In the genomic region with DNA sequence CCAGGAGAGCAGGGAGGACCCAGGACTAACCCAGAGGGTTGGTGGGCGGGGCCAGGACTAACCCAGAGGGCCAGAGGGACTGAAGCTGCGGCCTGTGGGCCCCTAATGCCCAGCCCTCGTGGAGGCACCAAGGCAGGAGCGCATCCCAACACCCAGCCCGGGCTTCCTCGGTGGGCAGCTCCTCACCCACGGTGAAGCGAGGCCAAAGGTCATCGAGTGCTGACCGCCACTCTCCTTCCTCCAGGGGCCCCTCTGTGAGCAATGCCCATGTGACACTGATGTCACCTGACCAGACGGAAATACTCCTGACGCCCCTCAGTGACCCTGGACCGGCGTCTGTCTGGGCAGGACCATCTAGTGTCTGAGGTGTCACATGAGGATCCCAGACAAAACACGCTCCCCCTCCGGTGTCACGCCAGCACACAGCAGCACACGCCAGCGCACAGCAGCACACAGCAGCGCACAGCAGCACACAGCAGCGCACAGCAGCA, we compare ENCODE assay signal across 1 cellular context.
TF ChIP-seq lines count a peak whose summit lies in the region.

No MANE protein-coding gene starts in this region.

TF ChIP-seq in HepG2, 621 proteins besides CTCF, POLR2A, EP300 and RAD21 (continued from another document and continues in another):
- TF ChIP-seq, protein P1, sequence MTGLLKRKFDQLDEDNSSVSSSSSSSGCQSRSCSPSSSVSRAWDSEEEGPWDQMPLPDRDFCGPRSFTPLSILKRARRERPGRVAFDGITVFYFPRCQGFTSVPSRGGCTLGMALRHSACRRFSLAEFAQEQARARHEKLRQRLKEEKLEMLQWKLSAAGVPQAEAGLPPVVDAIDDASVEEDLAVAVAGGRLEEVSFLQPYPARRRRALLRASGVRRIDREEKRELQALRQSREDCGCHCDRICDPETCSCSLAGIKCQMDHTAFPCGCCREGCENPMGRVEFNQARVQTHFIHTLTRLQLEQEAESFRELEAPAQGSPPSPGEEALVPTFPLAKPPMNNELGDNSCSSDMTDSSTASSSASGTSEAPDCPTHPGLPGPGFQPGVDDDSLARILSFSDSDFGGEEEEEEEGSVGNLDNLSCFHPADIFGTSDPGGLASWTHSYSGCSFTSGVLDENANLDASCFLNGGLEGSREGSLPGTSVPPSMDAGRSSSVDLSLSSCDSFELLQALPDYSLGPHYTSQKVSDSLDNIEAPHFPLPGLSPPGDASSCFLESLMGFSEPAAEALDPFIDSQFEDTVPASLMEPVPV (CRISPR knock-in tag; IDR thresholded peaks at IDR 0.05), result no peak
- no peak for TF ChIP-seq ARNTL (CRISPR knock-in tag; IDR thresholded peaks at IDR 0.05)
- TF ChIP-seq, protein P2, sequence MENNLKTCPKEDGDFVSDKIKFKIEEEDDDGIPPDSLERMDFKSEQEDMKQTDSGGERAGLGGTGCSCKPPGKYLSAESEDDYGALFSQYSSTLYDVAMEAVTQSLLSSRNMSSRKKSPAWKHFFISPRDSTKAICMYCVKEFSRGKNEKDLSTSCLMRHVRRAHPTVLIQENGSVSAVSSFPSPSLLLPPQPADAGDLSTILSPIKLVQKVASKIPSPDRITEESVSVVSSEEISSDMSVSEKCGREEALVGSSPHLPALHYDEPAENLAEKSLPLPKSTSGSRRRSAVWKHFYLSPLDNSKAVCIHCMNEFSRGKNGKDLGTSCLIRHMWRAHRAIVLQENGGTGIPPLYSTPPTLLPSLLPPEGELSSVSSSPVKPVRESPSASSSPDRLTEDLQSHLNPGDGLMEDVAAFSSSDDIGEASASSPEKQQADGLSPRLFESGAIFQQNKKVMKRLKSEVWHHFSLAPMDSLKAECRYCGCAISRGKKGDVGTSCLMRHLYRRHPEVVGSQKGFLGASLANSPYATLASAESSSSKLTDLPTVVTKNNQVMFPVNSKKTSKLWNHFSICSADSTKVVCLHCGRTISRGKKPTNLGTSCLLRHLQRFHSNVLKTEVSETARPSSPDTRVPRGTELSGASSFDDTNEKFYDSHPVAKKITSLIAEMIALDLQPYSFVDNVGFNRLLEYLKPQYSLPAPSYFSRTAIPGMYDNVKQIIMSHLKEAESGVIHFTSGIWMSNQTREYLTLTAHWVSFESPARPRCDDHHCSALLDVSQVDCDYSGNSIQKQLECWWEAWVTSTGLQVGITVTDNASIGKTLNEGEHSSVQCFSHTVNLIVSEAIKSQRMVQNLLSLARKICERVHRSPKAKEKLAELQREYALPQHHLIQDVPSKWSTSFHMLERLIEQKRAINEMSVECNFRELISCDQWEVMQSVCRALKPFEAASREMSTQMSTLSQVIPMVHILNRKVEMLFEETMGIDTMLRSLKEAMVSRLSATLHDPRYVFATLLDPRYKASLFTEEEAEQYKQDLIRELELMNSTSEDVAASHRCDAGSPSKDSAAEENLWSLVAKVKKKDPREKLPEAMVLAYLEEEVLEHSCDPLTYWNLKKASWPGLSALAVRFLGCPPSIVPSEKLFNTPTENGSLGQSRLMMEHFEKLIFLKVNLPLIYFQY (CRISPR knock-in tag; IDR thresholded peaks at IDR 0.05; ENCODE audit: borderline replicate concordance), result no peak
- no peak for TF ChIP-seq POGZ (CRISPR knock-in tag; IDR thresholded peaks at IDR 0.05)
- TF ChIP-seq SATB2 (CRISPR knock-in tag; IDR thresholded peaks at IDR 0.05), result no peak
- TF ChIP-seq ZNF10 (CRISPR knock-in tag; IDR thresholded peaks at IDR 0.05; ENCODE audit: borderline replicate concordance, low read depth), result no peak
- TF ChIP-seq RXRB (CRISPR knock-in tag; IDR thresholded peaks at IDR 0.05; ENCODE audit: borderline replicate concordance), result 0 out of 2 replicates have a peak, but pooled peaks have one; percentile 35
- TF ChIP-seq NFKBIZ (CRISPR knock-in tag; IDR thresholded peaks at IDR 0.05), result no peak
- TF ChIP-seq SKI (IDR thresholded peaks at IDR 0.05; ENCODE audit: partially characterized antibody), result peak; percentile 79
- no peak for TF ChIP-seq REXO4 (CRISPR knock-in tag; IDR thresholded peaks at IDR 0.05; ENCODE audit: borderline replicate concordance)
- TF ChIP-seq SP1 (IDR thresholded peaks at IDR 0.05), result no peak
- TF ChIP-seq SP1 (CRISPR knock-in tag; IDR thresholded peaks at IDR 0.05), result 0 out of 2 replicates have a peak, but pooled peaks have one; percentile 24
- no peak for TF ChIP-seq ZFP62 (CRISPR knock-in tag; IDR thresholded peaks at IDR 0.05)
- TF ChIP-seq, protein P3, sequence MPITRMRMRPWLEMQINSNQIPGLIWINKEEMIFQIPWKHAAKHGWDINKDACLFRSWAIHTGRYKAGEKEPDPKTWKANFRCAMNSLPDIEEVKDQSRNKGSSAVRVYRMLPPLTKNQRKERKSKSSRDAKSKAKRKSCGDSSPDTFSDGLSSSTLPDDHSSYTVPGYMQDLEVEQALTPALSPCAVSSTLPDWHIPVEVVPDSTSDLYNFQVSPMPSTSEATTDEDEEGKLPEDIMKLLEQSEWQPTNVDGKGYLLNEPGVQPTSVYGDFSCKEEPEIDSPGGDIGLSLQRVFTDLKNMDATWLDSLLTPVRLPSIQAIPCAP (CRISPR knock-in tag; IDR thresholded peaks at IDR 0.05; ENCODE audit: low read depth), result no peak
- TF ChIP-seq ZNF547 (CRISPR knock-in tag; IDR thresholded peaks at IDR 0.05), result no peak
- TF ChIP-seq ATAD3A (CRISPR knock-in tag; IDR thresholded peaks at IDR 0.05), result no peak
- no peak for TF ChIP-seq HOXA7 (CRISPR knock-in tag; IDR thresholded peaks at IDR 0.05)
- TF ChIP-seq ZNF557 (CRISPR knock-in tag; IDR thresholded peaks at IDR 0.05), result no peak
- TF ChIP-seq, protein P4, sequence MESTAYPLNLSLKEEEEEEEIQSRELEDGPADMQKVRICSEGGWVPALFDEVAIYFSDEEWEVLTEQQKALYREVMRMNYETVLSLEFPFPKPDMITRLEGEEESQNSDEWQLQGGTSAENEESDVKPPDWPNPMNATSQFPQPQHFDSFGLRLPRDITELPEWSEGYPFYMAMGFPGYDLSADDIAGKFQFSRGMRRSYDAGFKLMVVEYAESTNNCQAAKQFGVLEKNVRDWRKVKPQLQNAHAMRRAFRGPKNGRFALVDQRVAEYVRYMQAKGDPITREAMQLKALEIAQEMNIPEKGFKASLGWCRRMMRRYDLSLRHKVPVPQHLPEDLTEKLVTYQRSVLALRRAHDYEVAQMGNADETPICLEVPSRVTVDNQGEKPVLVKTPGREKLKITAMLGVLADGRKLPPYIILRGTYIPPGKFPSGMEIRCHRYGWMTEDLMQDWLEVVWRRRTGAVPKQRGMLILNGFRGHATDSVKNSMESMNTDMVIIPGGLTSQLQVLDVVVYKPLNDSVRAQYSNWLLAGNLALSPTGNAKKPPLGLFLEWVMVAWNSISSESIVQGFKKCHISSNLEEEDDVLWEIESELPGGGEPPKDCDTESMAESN (CRISPR knock-in tag; conservative IDR thresholded peaks at IDR 0.05), result no peak
- TF ChIP-seq, protein P5, sequence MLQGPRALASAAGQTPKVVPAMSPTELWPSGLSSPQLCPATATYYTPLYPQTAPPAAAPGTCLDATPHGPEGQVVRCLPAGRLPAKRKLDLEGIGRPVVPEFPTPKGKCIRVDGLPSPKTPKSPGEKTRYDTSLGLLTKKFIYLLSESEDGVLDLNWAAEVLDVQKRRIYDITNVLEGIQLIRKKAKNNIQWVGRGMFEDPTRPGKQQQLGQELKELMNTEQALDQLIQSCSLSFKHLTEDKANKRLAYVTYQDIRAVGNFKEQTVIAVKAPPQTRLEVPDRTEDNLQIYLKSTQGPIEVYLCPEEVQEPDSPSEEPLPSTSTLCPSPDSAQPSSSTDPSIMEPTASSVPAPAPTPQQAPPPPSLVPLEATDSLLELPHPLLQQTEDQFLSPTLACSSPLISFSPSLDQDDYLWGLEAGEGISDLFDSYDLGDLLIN (CRISPR knock-in tag; IDR thresholded peaks at IDR 0.05; ENCODE audit: borderline replicate concordance), result no peak
- TF ChIP-seq, protein P6, sequence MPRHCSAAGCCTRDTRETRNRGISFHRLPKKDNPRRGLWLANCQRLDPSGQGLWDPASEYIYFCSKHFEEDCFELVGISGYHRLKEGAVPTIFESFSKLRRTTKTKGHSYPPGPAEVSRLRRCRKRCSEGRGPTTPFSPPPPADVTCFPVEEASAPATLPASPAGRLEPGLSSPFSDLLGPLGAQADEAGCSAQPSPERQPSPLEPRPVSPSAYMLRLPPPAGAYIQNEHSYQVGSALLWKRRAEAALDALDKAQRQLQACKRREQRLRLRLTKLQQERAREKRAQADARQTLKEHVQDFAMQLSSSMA (CRISPR knock-in tag; IDR thresholded peaks at IDR 0.05), result no peak
- TF ChIP-seq, protein P7, sequence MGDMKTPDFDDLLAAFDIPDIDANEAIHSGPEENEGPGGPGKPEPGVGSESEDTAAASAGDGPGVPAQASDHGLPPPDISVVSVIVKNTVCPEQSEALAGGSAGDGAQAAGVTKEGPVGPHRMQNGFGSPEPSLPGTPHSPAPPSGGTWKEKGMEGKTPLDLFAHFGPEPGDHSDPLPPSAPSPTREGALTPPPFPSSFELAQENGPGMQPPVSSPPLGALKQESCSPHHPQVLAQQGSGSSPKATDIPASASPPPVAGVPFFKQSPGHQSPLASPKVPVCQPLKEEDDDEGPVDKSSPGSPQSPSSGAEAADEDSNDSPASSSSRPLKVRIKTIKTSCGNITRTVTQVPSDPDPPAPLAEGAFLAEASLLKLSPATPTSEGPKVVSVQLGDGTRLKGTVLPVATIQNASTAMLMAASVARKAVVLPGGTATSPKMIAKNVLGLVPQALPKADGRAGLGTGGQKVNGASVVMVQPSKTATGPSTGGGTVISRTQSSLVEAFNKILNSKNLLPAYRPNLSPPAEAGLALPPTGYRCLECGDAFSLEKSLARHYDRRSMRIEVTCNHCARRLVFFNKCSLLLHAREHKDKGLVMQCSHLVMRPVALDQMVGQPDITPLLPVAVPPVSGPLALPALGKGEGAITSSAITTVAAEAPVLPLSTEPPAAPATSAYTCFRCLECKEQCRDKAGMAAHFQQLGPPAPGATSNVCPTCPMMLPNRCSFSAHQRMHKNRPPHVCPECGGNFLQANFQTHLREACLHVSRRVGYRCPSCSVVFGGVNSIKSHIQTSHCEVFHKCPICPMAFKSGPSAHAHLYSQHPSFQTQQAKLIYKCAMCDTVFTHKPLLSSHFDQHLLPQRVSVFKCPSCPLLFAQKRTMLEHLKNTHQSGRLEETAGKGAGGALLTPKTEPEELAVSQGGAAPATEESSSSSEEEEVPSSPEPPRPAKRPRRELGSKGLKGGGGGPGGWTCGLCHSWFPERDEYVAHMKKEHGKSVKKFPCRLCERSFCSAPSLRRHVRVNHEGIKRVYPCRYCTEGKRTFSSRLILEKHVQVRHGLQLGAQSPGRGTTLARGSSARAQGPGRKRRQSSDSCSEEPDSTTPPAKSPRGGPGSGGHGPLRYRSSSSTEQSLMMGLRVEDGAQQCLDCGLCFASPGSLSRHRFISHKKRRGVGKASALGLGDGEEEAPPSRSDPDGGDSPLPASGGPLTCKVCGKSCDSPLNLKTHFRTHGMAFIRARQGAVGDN (CRISPR knock-in tag; IDR thresholded peaks at IDR 0.05), result peak; percentile 81
- 0 out of 2 replicates have a peak, but pooled peaks have one; percentile 38 for TF ChIP-seq HDAC1 (CRISPR knock-in tag; IDR thresholded peaks at IDR 0.05)
- TF ChIP-seq ZNF644 (CRISPR knock-in tag; IDR thresholded peaks at IDR 0.05; ENCODE audit: low read depth), result no peak
- TF ChIP-seq ZNF891 (CRISPR knock-in tag; IDR thresholded peaks at IDR 0.05), result no peak
- peak; percentile 70 for TF ChIP-seq HNF4A (CRISPR knock-in tag; IDR thresholded peaks at IDR 0.05)
- TF ChIP-seq SP2 (CRISPR knock-in tag; IDR thresholded peaks at IDR 0.05), result no peak
- TF ChIP-seq, protein P8, sequence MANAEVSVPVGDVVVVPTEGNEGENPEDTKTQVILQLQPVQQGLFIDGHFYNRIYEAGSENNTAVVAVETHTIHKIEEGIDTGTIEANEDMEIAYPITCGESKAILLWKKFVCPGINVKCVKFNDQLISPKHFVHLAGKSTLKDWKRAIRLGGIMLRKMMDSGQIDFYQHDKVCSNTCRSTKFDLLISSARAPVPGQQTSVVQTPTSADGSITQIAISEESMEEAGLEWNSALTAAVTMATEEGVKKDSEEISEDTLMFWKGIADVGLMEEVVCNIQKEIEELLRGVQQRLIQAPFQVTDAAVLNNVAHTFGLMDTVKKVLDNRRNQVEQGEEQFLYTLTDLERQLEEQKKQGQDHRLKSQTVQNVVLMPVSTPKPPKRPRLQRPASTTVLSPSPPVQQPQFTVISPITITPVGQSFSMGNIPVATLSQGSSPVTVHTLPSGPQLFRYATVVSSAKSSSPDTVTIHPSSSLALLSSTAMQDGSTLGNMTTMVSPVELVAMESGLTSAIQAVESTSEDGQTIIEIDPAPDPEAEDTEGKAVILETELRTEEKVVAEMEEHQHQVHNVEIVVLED (CRISPR knock-in tag; IDR thresholded peaks at IDR 0.05; ENCODE audit: borderline replicate concordance), result no peak
- TF ChIP-seq PRMT3 (CRISPR knock-in tag; IDR thresholded peaks at IDR 0.05; ENCODE audit: borderline replicate concordance, low read depth), result no peak
- TF ChIP-seq HMG20A (CRISPR knock-in tag; IDR thresholded peaks at IDR 0.05; ENCODE audit: borderline replicate concordance), result no peak
- no peak for TF ChIP-seq JARID2 (CRISPR knock-in tag; IDR thresholded peaks at IDR 0.05; ENCODE audit: insufficient replicate concordance)
- TF ChIP-seq ZNF746 (CRISPR knock-in tag; IDR thresholded peaks at IDR 0.05), result no peak
- TF ChIP-seq NAIF1 (CRISPR knock-in tag; IDR thresholded peaks at IDR 0.05; ENCODE audit: borderline replicate concordance), result no peak
- TF ChIP-seq SAFB2 (CRISPR knock-in tag; IDR thresholded peaks at IDR 0.05; ENCODE audit: borderline replicate concordance, low read depth), result no peak
- TF ChIP-seq ZNF775 (CRISPR knock-in tag; IDR thresholded peaks at IDR 0.05; ENCODE audit: borderline replicate concordance), result no peak
- no peak for TF ChIP-seq ZNF282 (IDR thresholded peaks at IDR 0.05; ENCODE audit: partially characterized antibody)
- TF ChIP-seq PRPF4 (IDR thresholded peaks at IDR 0.05; ENCODE audit: low read depth, low read length, poor library complexity, severe bottlenecking), result no peak
- no peak for TF ChIP-seq FLYWCH1 (CRISPR knock-in tag; IDR thresholded peaks at IDR 0.05)
- TF ChIP-seq, protein P9, sequence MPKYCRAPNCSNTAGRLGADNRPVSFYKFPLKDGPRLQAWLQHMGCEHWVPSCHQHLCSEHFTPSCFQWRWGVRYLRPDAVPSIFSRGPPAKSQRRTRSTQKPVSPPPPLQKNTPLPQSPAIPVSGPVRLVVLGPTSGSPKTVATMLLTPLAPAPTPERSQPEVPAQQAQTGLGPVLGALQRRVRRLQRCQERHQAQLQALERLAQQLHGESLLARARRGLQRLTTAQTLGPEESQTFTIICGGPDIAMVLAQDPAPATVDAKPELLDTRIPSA (CRISPR knock-in tag; IDR thresholded peaks at IDR 0.05; ENCODE audit: borderline replicate concordance), result no peak
- no peak for TF ChIP-seq CENPT (CRISPR knock-in tag; IDR thresholded peaks at IDR 0.05; ENCODE audit: low read depth)
